1 cellular context compared by ENCODE assay signal in genomic region chrX:118519411-118520205, GRCh38.
TF ChIP-seq lines count a peak whose summit lies in the region.

No MANE protein-coding gene starts in this region.

TF ChIP-seq in K562, 482 proteins besides CTCF, POLR2A, EP300 and RAD21 (continued from another document):
- TF ChIP-seq ZBTB40 (IDR thresholded peaks at IDR 0.05) = peak; percentile 88
- peak; percentile 68 for TF ChIP-seq ZBTB40 (CRISPR knock-in tag; IDR thresholded peaks at IDR 0.05)
- no peak for TF ChIP-seq PBX2 (CRISPR knock-in tag; IDR thresholded peaks at IDR 0.05; ENCODE audit: low read depth)
- no peak for TF ChIP-seq PBX2 (tag; conservative IDR thresholded peaks at IDR 0.05; ENCODE audit: low read depth)
- TF ChIP-seq ZNF121 (CRISPR knock-in tag; conservative IDR thresholded peaks at IDR 0.05) = no peak
- TF ChIP-seq SREBF2 (CRISPR knock-in tag; IDR thresholded peaks at IDR 0.05) = no peak
- TF ChIP-seq, protein P1, sequence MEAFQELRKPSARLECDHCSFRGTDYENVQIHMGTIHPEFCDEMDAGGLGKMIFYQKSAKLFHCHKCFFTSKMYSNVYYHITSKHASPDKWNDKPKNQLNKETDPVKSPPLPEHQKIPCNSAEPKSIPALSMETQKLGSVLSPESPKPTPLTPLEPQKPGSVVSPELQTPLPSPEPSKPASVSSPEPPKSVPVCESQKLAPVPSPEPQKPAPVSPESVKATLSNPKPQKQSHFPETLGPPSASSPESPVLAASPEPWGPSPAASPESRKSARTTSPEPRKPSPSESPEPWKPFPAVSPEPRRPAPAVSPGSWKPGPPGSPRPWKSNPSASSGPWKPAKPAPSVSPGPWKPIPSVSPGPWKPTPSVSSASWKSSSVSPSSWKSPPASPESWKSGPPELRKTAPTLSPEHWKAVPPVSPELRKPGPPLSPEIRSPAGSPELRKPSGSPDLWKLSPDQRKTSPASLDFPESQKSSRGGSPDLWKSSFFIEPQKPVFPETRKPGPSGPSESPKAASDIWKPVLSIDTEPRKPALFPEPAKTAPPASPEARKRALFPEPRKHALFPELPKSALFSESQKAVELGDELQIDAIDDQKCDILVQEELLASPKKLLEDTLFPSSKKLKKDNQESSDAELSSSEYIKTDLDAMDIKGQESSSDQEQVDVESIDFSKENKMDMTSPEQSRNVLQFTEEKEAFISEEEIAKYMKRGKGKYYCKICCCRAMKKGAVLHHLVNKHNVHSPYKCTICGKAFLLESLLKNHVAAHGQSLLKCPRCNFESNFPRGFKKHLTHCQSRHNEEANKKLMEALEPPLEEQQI (IDR thresholded peaks at IDR 0.05) = no peak
- TF ChIP-seq MEIS2 (IDR thresholded peaks at IDR 0.05; ENCODE audit: partially characterized antibody) = peak; percentile 32
